Comparison of ENCODE assay signal across 4 cellular contexts in the genomic region with DNA sequence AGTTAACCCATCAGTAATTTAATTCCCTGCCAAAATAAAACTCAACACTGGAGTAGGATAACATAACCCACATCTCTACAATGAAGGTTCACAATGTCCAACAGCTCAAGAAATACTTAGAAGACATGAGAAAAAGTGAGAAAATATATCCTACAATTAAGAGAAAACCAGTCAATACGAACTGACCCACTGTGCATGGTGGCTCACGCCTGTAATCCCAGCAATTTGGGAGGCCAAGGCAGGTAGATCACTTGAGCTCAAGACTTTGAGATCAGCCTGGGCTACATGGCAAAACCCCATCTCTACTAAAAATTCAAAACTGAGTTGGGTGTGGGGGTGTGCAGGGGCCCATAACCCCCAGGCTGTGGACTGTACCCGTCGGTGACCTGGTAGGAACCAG. TPM values are rescaled to one million over a fixed set of nuclear protein-coding genes. Genes with fewer than 3 reads are reported as not detected.
"Had no signal": no experiment of that assay in that cellular context is flagged by ENCODE, and none has a peak within 500 bp of the region (broad histone marks: within the 10 kb centered on the region; RNA-seq: fewer than 3 reads in every experiment).

No MANE protein-coding gene starts in this region.

RNA-seq across cellular contexts. Expression of gene GOLGA6B, which starts 30.6 kb away (rescaled TPM):
- total RNA-seq: LHCN-M2, M059J, MCF 10A, NCI-H460 had no signal
